In the genomic region with DNA sequence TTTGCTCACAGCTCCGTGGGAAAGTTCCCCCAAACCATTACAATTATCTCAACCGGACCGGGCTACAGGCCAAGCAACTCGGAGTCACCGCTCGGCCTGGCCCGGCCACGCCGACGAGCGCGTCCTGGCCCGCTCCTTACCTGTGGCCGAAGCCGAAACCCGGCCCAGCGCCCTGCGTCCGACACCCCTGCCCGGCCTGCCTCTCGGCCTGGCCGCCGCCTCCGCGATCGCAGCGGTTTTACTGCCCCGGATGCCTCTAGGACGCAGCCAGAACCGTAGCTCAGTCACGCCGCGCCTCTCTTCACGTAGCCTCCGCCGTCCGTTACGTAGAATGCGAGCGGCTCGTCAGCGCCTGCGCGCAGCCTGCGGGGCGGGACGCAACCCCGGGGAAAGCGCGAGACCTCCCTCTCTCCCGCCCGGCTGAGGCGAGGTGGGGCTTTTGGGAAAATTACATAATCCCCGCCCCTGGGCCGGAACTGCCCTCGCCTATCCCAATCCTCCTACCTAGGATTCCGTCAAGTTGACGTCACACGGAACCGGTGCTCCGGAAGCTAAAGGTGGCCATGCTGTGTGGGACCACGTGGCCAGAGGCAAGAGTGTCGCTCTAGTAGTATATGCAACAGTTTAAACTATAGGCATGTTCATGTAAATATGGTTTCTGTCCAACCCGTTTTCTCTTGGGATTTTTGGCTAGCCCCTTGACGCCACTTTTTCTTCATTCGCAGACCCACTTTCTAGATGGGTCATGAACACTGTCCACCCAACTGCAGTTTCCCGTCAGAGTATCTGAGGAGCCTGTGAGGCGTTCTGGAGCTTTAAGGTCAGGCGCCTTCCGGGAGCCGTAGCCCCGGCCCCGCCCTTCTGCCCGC, we compare ENCODE assay signal across 8 cellular contexts. TPM values are rescaled to one million over a fixed set of nuclear protein-coding genes. Genes with fewer than 3 reads are reported as not detected.
DNase-seq lines count a peak whose midpoint lies in the region; ATAC-seq, FAIRE-seq and TF ChIP-seq lines count a peak whose summit lies in the region.

A gene with protein sequence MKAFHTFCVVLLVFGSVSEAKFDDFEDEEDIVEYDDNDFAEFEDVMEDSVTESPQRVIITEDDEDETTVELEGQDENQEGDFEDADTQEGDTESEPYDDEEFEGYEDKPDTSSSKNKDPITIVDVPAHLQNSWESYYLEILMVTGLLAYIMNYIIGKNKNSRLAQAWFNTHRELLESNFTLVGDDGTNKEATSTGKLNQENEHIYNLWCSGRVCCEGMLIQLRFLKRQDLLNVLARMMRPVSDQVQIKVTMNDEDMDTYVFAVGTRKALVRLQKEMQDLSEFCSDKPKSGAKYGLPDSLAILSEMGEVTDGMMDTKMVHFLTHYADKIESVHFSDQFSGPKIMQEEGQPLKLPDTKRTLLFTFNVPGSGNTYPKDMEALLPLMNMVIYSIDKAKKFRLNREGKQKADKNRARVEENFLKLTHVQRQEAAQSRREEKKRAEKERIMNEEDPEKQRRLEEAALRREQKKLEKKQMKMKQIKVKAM (minus strand): TSS at position 326 of the 869 bp plus-strand sequence. CDS start 7,422 bp downstream, outside the sequence.

- peaks cover 9% of the 10 kb centered on the region for H3K27me3 Mint-ChIP-seq in endothelial cell (ENCODE audit: unreplicated experiment)
- no peaks in the 10 kb centered on the region for H3K27me3 Mint-ChIP-seq in mesothelial cell of epicardium (ENCODE audit: low read depth)

- no TSS peak for BruUV-seq in OCI-LY7 (replicated peaks; lab: Mats Ljungman, UMichigan)

- no peaks in the 10 kb centered on the region for H3K9me3 ChIP-seq in OCI-LY7 (ENCODE audit: low read length)

- peaks cover 92% of the 10 kb centered on the region for H3K79me2 ChIP-seq in OCI-LY7 (ENCODE audit: insufficient read depth, low read depth, low read length)

- H3K4me2 ChIP-seq in OCI-LY7 (ENCODE audit: low read length) = peak within 1 kb of the TSS; percentile 83

- ATAC-seq in GM21526 (IDR thresholded peaks at IDR 0.05; ENCODE audit: low FRiP score, unreplicated experiment) = peak; percentile 77

- peaks cover 31% of the 10 kb centered on the region for H3K4me1 ChIP-seq in OCI-LY7 (ENCODE audit: insufficient read depth, low read length, poor library complexity, severe bottlenecking)

- POLR2A ChIA-PET in OCI-LY7 (lab: Charles Lee) = interaction anchor here (0.7 to 2.6 kb wide), 10 partner anchors 8 to 72 kb away, joined by 3 to 11 read pairs (median 4); no protein-coding TSS in a partner anchor

- H3K4me3 ChIP-seq in OCI-LY7 (ENCODE audit: low read depth, low read length, poor library complexity, severe bottlenecking) = peak within 1 kb of the TSS; percentile 90

- H3K9me3 Mint-ChIP-seq in endothelial cell (ENCODE audit: unreplicated experiment) = no peaks in the 10 kb centered on the region
- H3K9me3 Mint-ChIP-seq in mesothelial cell of epicardium = no peaks in the 10 kb centered on the region

- CTCF ChIA-PET in OCI-LY7 (lab: Charles Lee; ENCODE audit: unreplicated experiment) = interaction anchor here (0.7 kb wide), 1 partner anchor 140 kb away, joined by 3 read pairs; no protein-coding TSS in a partner anchor

- H3K4me1 Mint-ChIP-seq in endothelial cell (ENCODE audit: unreplicated experiment) = peaks cover 26% of the 10 kb centered on the region
- H3K4me1 Mint-ChIP-seq in mesothelial cell of epicardium = peaks cover 31% of the 10 kb centered on the region

- no peak for FAIRE-seq in D721Med (lab: Jason Lieb, UNC)

- peaks cover 3% of the 10 kb centered on the region for H3K36me3 Mint-ChIP-seq in endothelial cell (ENCODE audit: low read depth, unreplicated experiment)
- H3K36me3 Mint-ChIP-seq in mesothelial cell of epicardium = peaks cover 2% of the 10 kb centered on the region

- H4K20me1 ChIP-seq in OCI-LY7 (ENCODE audit: insufficient read depth, low read length) = peaks cover 35% of the 10 kb centered on the region

- peak within 1 kb of the TSS; percentile 93 for H3K27ac ChIP-seq in OCI-LY7 (ENCODE audit: low read depth, low read length, poor library complexity, severe bottlenecking)

- no peak for TF ChIP-seq CTCF in D721Med (IDR thresholded peaks at IDR 0.05; ENCODE audit: insufficient read depth, missing control alignments)
- no peak for TF ChIP-seq CTCF in OCI-LY7 (conservative IDR thresholded peaks at IDR 0.05; ENCODE audit: low read length)
- no peak for TF ChIP-seq CTCF in endothelial cell (IDR thresholded peaks at IDR 0.05; ENCODE audit: unreplicated experiment)
- no peak for TF ChIP-seq CTCF in mesothelial cell of epicardium (IDR thresholded peaks at IDR 0.05; ENCODE audit: unreplicated experiment)

- peaks cover 69% of the 10 kb centered on the region for H3K36me3 ChIP-seq in OCI-LY7 (ENCODE audit: insufficient read depth, low read length)

- DNase-seq in D721Med (ENCODE audit: insufficient read length, low spot score) = peak; percentile 95
- peak; percentile 97 for DNase-seq in HuH-7.5 (ENCODE audit: low spot score)
- peak; percentile 99 for DNase-seq in OCI-LY7 (ENCODE audit: low spot score)
- peak; percentile 91 for DNase-seq in activated T-cell treated with anti-CD3 and anti-CD28 coated beads for 1 hour (ENCODE audit: low read depth)
- peak; percentile 97 for DNase-seq in endothelial cell (ENCODE audit: low spot score)
- DNase-seq in mesothelial cell of epicardium (ENCODE audit: low spot score in 2 of 2, unreplicated experiment in 2 of 2) = peak; percentile 97 to 98
- peak; percentile 97 to 98 for DNase-seq in stimulated activated CD8-positive, alpha-beta memory T cell treated with anti-CD3 and anti-CD28 coated beads, Interleukin-15, amount 100 ng/mL, for 48 hours (ENCODE audit: low read depth in 2 of 2)

- no peaks in the 10 kb centered on the region for H3K9me2 ChIP-seq in OCI-LY7 (ENCODE audit: insufficient read depth, low read length)

- intact Hi-C loops in OCI-LY7 (cut with micrococcal nuclease; ENCODE audit: unreplicated experiment) = loop anchor here (1.0 to 10.0 kb wide), 7 partner anchors 32 to 219 kb away; a partner anchor contains a TSS

- H3K4me3 Mint-ChIP-seq in endothelial cell (ENCODE audit: unreplicated experiment) (peak within 1 kb of the TSS; percentile 99), mesothelial cell of epicardium (peak within 1 kb of the TSS; percentile 99)

- H3K27ac Mint-ChIP-seq in endothelial cell (ENCODE audit: unreplicated experiment) (peak within 1 kb of the TSS; percentile 100), mesothelial cell of epicardium (peak within 1 kb of the TSS; percentile 100)

- H2AFZ ChIP-seq in OCI-LY7 (ENCODE audit: low read length) = peak within 1 kb of the TSS; percentile 65; the same call in 1 of the 2 replicates

RNA-seq across cellular contexts. Expression of the gene that starts here (rescaled TPM):
- 27.5 and 37.6 TPM in 2 replicates for total RNA-seq in OCI-LY7 (2014; rRNA removed; shearing (Covaris generic))
- total RNA-seq in OCI-LY7 (2022) (37.8 and 50.3 TPM in 2 replicates), endothelial cell (ENCODE audit: unreplicated experiment) (58.0 TPM), mesothelial cell of epicardium (55.9 to 58.2 TPM (median 56.3 TPM) in 3 replicates)

Comparison
In these comparisons a context has a peak if more than half of its experiments do, and no peak if none do; other contexts are left out.
1. Peak in every context shown above with its lines: DNase-seq, ATAC-seq, H3K4me3 ChIP-seq and H3K27ac ChIP-seq.